8 cellular contexts compared by ENCODE assay signal in genomic region chr3:131386429-131386926, GRCh38. TPM values are rescaled to one million over a fixed set of nuclear protein-coding genes. Genes with fewer than 3 reads are reported as not detected.
DNase-seq lines count a peak whose midpoint lies in the region; ATAC-seq and TF ChIP-seq lines count a peak whose summit lies in the region.

No MANE protein-coding gene starts in this region.

- BruUV-seq in mammary epithelial cell (replicated peaks; lab: Mats Ljungman, UMichigan) = no TSS peak

- no peaks in the 10 kb centered on the region for H3F3A ChIP-seq in smooth muscle cell (ENCODE audit: low read depth)

- H3K4me2 ChIP-seq in mammary epithelial cell (ENCODE audit: insufficient read depth, low read depth, low read length) (no peak overlapping the region), smooth muscle cell (no peak overlapping the region)

- H4K20me1 ChIP-seq in mammary epithelial cell (ENCODE audit: insufficient read depth, low read length) (no peaks in the 10 kb centered on the region), smooth muscle cell (ENCODE audit: low read depth) (no peaks in the 10 kb centered on the region)

- in situ Hi-C loops in mammary epithelial cell (cut with MboI; ENCODE audit: low sequenced_read_pairs in 2 of 2) = no loop called here

- peak in 1 of 2 donors; percentile 43 for DNase-seq in breast epithelium (ENCODE audit: low spot score in 2 of 2)
- DNase-seq in mammary epithelial cell = no peak
- DNase-seq in dermis microvascular lymphatic vessel endothelial cell (ENCODE audit: low read depth in 2 of 2) = peak; percentile 48 to 54
- DNase-seq in mucosa of descending colon = peak; percentile 77 to 85 (median 79)
- DNase-seq in uterus = peak in 1 of 2 donors; percentile 57
- no peak for DNase-seq in T1000 (lab: John Stamatoyannopoulos, UW)
- DNase-seq in smooth muscle cell (lab: John Stamatoyannopoulos, UW; ENCODE audit: unreplicated experiment) = no peak
- no peak for DNase-seq in GM03348 (ENCODE audit: low spot score)

- peak; percentile 88 for ATAC-seq in mucosa of descending colon

- TF ChIP-seq CTCF in breast epithelium (IDR thresholded peaks at IDR 0.05) = no peak
- TF ChIP-seq CTCF in mammary epithelial cell (conservative IDR thresholded peaks at IDR 0.05 in 1 of 2, IDR thresholded peaks at IDR 0.05 in 1 of 2; ENCODE audit: extremely low read depth in 1 of 2, insufficient read depth in 1 of 2, low read depth in 1 of 2, low read length in 2 of 2) = no peak
- TF ChIP-seq CTCF in mucosa of descending colon (IDR thresholded peaks at IDR 0.05) = no peak
- no peak for TF ChIP-seq CTCF in uterus (IDR thresholded peaks at IDR 0.05)
- no peak for TF ChIP-seq CTCF in smooth muscle cell (IDR thresholded peaks at IDR 0.05; ENCODE audit: borderline replicate concordance, insufficient read depth, poor library complexity, severe bottlenecking)

- dilution Hi-C loops in mammary epithelial cell (cut with HindIII; ENCODE audit: low sequenced_read_pairs) = no loop called here

- H3K4me1 ChIP-seq in breast epithelium (no peaks in the 10 kb centered on the region), mammary epithelial cell (ENCODE audit: insufficient read depth, low read length) (peaks cover 9% of the 10 kb centered on the region), mucosa of descending colon (ENCODE audit: low read depth) (peaks cover 35% of the 10 kb centered on the region), uterus (no peaks in the 10 kb centered on the region), smooth muscle cell (ENCODE audit: low read depth) (peaks cover 7% of the 10 kb centered on the region)

- H3K27me3 ChIP-seq in breast epithelium (no peaks in the 10 kb centered on the region), mammary epithelial cell (ENCODE audit: insufficient read depth, low read length) (no peaks in the 10 kb centered on the region), uterus (no peaks in the 10 kb centered on the region), smooth muscle cell (ENCODE audit: low read depth) (no peaks in the 10 kb centered on the region)

- TF ChIP-seq POLR2A in breast epithelium (IDR thresholded peaks at IDR 0.05) (no peak), uterus (IDR thresholded peaks at IDR 0.05) (no peak)

- intact Hi-C loops in breast epithelium (cut with DNase I; ENCODE audit: low total_unique reads) = no loop called here
- intact Hi-C loops in mammary epithelial cell (cut with micrococcal nuclease) = loop anchor here (10.0 kb wide), 1 partner anchor 172 kb away; no protein-coding TSS in a partner anchor
- intact Hi-C loops in mucosa of descending colon (cut with DNase I, micrococcal nuclease) = loop anchor here in 1 of 2 donors (10.0 kb wide), 1 partner anchor 118 kb away; the partner anchor contains the start of gene MRPL3
- intact Hi-C loops in uterus (cut with DNase I; ENCODE audit: low total_unique reads) = no loop called here

- CTCF ChIA-PET in mammary epithelial cell (lab: Charles Lee; ENCODE audit: low non-redundant PET) = no interaction called here

- no peaks in the 10 kb centered on the region for H3K36me3 ChIP-seq in breast epithelium
- H3K36me3 ChIP-seq in mammary epithelial cell (ENCODE audit: insufficient read depth, low read length) = no peaks in the 10 kb centered on the region
- H3K36me3 ChIP-seq in mucosa of descending colon (ENCODE audit: low read depth) = no peaks in the 10 kb centered on the region
- no peaks in the 10 kb centered on the region for H3K36me3 ChIP-seq in uterus
- no peaks in the 10 kb centered on the region for H3K36me3 ChIP-seq in smooth muscle cell (ENCODE audit: low read depth)

- no peaks in the 10 kb centered on the region for H3K9me3 ChIP-seq in breast epithelium
- H3K9me3 ChIP-seq in mammary epithelial cell (replicated peaks; ENCODE audit: insufficient read depth, low read length) = no peaks in the 10 kb centered on the region
- H3K9me3 ChIP-seq in mucosa of descending colon = no peaks in the 10 kb centered on the region
- H3K9me3 ChIP-seq in uterus = no peaks in the 10 kb centered on the region
- no peaks in the 10 kb centered on the region for H3K9me3 ChIP-seq in smooth muscle cell (replicated peaks; ENCODE audit: low read depth)

- WGBS in mammary epithelial cell (ENCODE audit: low coverage, missing lambda C conversion rate) = 88% methylated on average over 5 of the region's 5 CpGs
- WGBS in smooth muscle cell (ENCODE audit: low lambda C conversion rate) = 90% methylated on average over 5 of the region's 5 CpGs

- H2AFZ ChIP-seq in mammary epithelial cell (ENCODE audit: low read depth, low read length) (no peak overlapping the region), smooth muscle cell (ENCODE audit: low read depth) (no peak overlapping the region)

- H3K27ac ChIP-seq in breast epithelium = peak overlapping the region; percentile 48 to 49
- no peak overlapping the region for H3K27ac ChIP-seq in mammary epithelial cell (ENCODE audit: insufficient read depth, low read depth, low read length)
- H3K27ac ChIP-seq in uterus = peak overlapping the region; percentile 47 to 53
- no peak overlapping the region for H3K27ac ChIP-seq in smooth muscle cell (ENCODE audit: low read depth)

- H3K79me2 ChIP-seq in mammary epithelial cell (ENCODE audit: insufficient read depth, low read length) = peaks cover 22% of the 10 kb centered on the region
- no peaks in the 10 kb centered on the region for H3K79me2 ChIP-seq in smooth muscle cell (ENCODE audit: low read depth)

- no peak overlapping the region for H3K4me3 ChIP-seq in breast epithelium
- no peak overlapping the region for H3K4me3 ChIP-seq in mammary epithelial cell (replicated peaks in 1 of 3; ENCODE audit: insufficient read depth in 1 of 3, low read depth in 2 of 3, low read length in 3 of 3)
- no peak overlapping the region for H3K4me3 ChIP-seq in mucosa of descending colon
- H3K4me3 ChIP-seq in uterus = no peak overlapping the region
- H3K4me3 ChIP-seq in smooth muscle cell = no peak overlapping the region

- H3K9ac ChIP-seq in mammary epithelial cell (ENCODE audit: insufficient read depth, low read length) = no peak overlapping the region
- no peak overlapping the region for H3K9ac ChIP-seq in smooth muscle cell (ENCODE audit: low read depth)

RNA-seq across cellular contexts. Expression of gene NUDT16, which starts 4.9 kb away (rescaled TPM):
- 10 to 100 TPM; 20.3 to 86.7 (median 27.2) TPM for total RNA-seq in breast epithelium
- total RNA-seq in mammary epithelial cell = 10 to 100 TPM in 1 of 2 donors, 1 to 10 TPM in 1; 7.8 to 13.2 TPM
- polyA plus RNA-seq in mammary epithelial cell = 3.5 TPM
- polyA minus RNA-seq in mammary epithelial cell = 5.2 TPM
- 13.8 and 15.7 TPM in 2 replicates for total RNA-seq in dermis microvascular lymphatic vessel endothelial cell
- total RNA-seq in mucosa of descending colon = 10 to 100 TPM; 31.7 to 45.9 (median 39.9) TPM
- 10 to 100 TPM; 12.6 to 28.1 (median 16.4) TPM for total RNA-seq in uterus
- 5.6 and 7.8 TPM in 2 replicates for total RNA-seq in smooth muscle cell
- 8.4 and 9.0 TPM in 2 replicates for polyA plus RNA-seq in smooth muscle cell

Comparison
In these comparisons a context has a peak if more than half of its experiments do, and no peak if none do; other contexts are left out.
1. H3K27ac ChIP-seq: peak in breast epithelium (2 of 2) and uterus (2 of 2); none in mammary epithelial cell (single experiment) and smooth muscle cell (single experiment).
2. DNase-seq: peak in dermis microvascular lymphatic vessel endothelial cell (2 of 2) and mucosa of descending colon (3 of 3); none in mammary epithelial cell (single experiment), T1000 (single experiment), smooth muscle cell (single experiment) and GM03348 (single experiment).